Comparison of ENCODE assay signal across 8 cellular contexts in the genomic region with DNA sequence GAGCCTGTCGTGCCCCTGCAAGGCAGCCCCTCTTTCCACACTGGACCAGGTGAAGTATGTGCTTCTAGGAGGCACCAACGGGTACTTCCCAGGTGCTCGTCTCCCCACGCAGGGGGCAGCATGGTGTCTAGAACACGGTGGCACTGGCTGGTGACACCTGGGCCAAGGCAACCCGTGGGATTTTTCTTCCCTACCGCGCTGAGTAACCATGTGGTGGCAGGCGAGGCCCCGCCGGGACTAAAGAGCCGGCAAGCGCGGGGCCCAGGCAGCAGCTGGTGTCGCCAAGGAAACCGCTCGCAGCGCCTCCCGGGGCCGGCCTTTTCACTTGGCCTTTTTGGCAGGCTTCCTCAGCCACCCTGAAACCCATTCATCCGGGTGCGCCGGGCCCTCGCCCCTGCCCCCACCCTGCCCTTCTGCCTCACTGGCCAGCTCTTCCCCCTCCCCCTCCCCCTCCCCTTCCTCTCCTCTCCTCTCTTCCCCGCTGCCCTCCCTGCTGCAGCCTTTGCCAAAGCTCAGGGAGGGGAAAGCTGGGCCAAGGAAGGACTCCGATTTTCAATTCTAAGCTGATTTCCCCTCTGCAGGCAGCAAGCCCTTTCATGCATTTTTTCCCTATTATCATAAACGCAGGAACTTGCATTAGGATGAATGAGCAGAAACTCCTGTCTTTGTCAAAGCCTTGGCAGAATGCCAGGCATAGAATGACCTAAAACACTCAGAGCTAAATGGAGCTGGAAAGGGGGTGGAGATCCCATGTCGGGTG.
DNase-seq lines count a peak whose midpoint lies in the region; ATAC-seq and TF ChIP-seq lines count a peak whose summit lies in the region.

No MANE protein-coding gene starts in this region.

- peak; percentile 75 for TF ChIP-seq CTCF in HFFc6 (IDR thresholded peaks at IDR 0.05)
- peak; percentile 48 for TF ChIP-seq CTCF in cardiac muscle cell (IDR thresholded peaks at IDR 0.05; ENCODE audit: low read depth, low read length)

- H3K27me3 Mint-ChIP-seq in HFFc6 (ENCODE audit: insufficient read depth): no peaks in the 10 kb centered on the region

- H3K4me1 Mint-ChIP-seq in HFFc6 (ENCODE audit: low read depth): peaks cover 58% of the 10 kb centered on the region

- H3K4me3 ChIP-seq in cardiac muscle cell: no peak overlapping the region

- peaks cover 12% of the 10 kb centered on the region for H3K4me1 ChIP-seq in cardiac muscle cell (ENCODE audit: low read depth)

- peak overlapping the region; percentile 96 for H3K27ac Mint-ChIP-seq in HFFc6

- ATAC-seq in SK-N-SH treated with all-trans-retinoic acid at 6 μM for 48 hours: peak; percentile 87

- no peaks in the 10 kb centered on the region for H3K36me3 Mint-ChIP-seq in HFFc6 (ENCODE audit: low read depth)

- H3K27ac ChIP-seq in cardiac muscle cell: peak overlapping the region; percentile 94

- DNase-seq in GM03348 (ENCODE audit: low spot score): peak; percentile 89
- DNase-seq in HFFc6: peak; percentile 86
- DNase-seq in NCI-H1092 (lab: John Stamatoyannopoulos, UW): peak; percentile 97
- DNase-seq in activated naive CD8-positive, alpha-beta T cell treated with anti-CD3 and anti-CD28 coated beads, Interleukin-2, amount 50 U/mL, for 16 hours (ENCODE audit: low read depth, low spot score): peak; percentile 50
- peak; percentile 93 to 95 for DNase-seq in cardiac muscle cell (ENCODE audit: low read depth in 1 of 2, low spot score in 1 of 2)
- DNase-seq in posterior vena cava (ENCODE audit: low spot score): peak; percentile 95
- DNase-seq in ureter (ENCODE audit: low spot score): peak; percentile 93

- H3K4me3 Mint-ChIP-seq in HFFc6: peak overlapping the region; percentile 59

- H3K9me3 Mint-ChIP-seq in HFFc6: no peaks in the 10 kb centered on the region

- H3K36me3 ChIP-seq in cardiac muscle cell: no peaks in the 10 kb centered on the region

- no peaks in the 10 kb centered on the region for H3K27me3 ChIP-seq in cardiac muscle cell

- intact Hi-C loops in posterior vena cava (cut with DNase I): no loop called here

- no peaks in the 10 kb centered on the region for H3K9me3 ChIP-seq in cardiac muscle cell (ENCODE audit: low read depth)

TF ChIP-seq in SK-N-SH treated with all-trans-retinoic acid at 6 μM for 48 hours, 23 proteins besides CTCF, POLR2A, EP300 and RAD21 (continues in another document):
- peak; percentile 24; the same call in 1 of the 2 replicates for TF ChIP-seq TCF4 (CRISPR knock-in tag; IDR thresholded peaks at IDR 0.05; ENCODE audit: borderline replicate concordance)
- TF ChIP-seq SNAI2 (CRISPR knock-in tag; IDR thresholded peaks at IDR 0.05): no peak
- TF ChIP-seq CREB5 (CRISPR knock-in tag; IDR thresholded peaks at IDR 0.05; ENCODE audit: low read depth): no peak
- TF ChIP-seq PATZ1 (CRISPR knock-in tag; IDR thresholded peaks at IDR 0.05; ENCODE audit: borderline replicate concordance): no peak
- TF ChIP-seq BACH2 (CRISPR knock-in tag; IDR thresholded peaks at IDR 0.05; ENCODE audit: borderline replicate concordance): no peak
- TF ChIP-seq, protein P1, sequence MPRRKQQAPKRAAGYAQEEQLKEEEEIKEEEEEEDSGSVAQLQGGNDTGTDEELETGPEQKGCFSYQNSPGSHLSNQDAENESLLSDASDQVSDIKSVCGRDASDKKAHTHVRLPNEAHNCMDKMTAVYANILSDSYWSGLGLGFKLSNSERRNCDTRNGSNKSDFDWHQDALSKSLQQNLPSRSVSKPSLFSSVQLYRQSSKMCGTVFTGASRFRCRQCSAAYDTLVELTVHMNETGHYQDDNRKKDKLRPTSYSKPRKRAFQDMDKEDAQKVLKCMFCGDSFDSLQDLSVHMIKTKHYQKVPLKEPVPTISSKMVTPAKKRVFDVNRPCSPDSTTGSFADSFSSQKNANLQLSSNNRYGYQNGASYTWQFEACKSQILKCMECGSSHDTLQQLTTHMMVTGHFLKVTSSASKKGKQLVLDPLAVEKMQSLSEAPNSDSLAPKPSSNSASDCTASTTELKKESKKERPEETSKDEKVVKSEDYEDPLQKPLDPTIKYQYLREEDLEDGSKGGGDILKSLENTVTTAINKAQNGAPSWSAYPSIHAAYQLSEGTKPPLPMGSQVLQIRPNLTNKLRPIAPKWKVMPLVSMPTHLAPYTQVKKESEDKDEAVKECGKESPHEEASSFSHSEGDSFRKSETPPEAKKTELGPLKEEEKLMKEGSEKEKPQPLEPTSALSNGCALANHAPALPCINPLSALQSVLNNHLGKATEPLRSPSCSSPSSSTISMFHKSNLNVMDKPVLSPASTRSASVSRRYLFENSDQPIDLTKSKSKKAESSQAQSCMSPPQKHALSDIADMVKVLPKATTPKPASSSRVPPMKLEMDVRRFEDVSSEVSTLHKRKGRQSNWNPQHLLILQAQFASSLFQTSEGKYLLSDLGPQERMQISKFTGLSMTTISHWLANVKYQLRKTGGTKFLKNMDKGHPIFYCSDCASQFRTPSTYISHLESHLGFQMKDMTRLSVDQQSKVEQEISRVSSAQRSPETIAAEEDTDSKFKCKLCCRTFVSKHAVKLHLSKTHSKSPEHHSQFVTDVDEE (CRISPR knock-in tag; IDR thresholded peaks at IDR 0.05): peak; percentile 78
- no peak for TF ChIP-seq ARNTL (CRISPR knock-in tag; IDR thresholded peaks at IDR 0.05; ENCODE audit: borderline replicate concordance, low read depth)
- peak; percentile 67; the same call in 1 of the 2 replicates for TF ChIP-seq ZFP3 (CRISPR knock-in tag; IDR thresholded peaks at IDR 0.05)
- no peak for TF ChIP-seq ESRRG (CRISPR knock-in tag; IDR thresholded peaks at IDR 0.05)
- 0 out of 2 replicates have a peak, but pooled peaks have one; percentile 11 for TF ChIP-seq GLIS3 (CRISPR knock-in tag; IDR thresholded peaks at IDR 0.05)
- peak; percentile 52; the same call in 1 of the 2 replicates for TF ChIP-seq ZNF70 (CRISPR knock-in tag; IDR thresholded peaks at IDR 0.05)
- TF ChIP-seq CSRNP3 (CRISPR knock-in tag; IDR thresholded peaks at IDR 0.05): no peak
- no peak for TF ChIP-seq TOX (CRISPR knock-in tag; IDR thresholded peaks at IDR 0.05; ENCODE audit: borderline replicate concordance)
- TF ChIP-seq ZNF8 (CRISPR knock-in tag; IDR thresholded peaks at IDR 0.05): peak; percentile 16; the same call in 1 of the 2 replicates
- TF ChIP-seq OSR1 (CRISPR knock-in tag; IDR thresholded peaks at IDR 0.05): 0 out of 2 replicates have a peak, but pooled peaks have one; percentile 32
- peak; percentile 77; the same call in 1 of the 2 replicates for TF ChIP-seq ZNF565 (CRISPR knock-in tag; conservative IDR thresholded peaks at IDR 0.05; ENCODE audit: low read depth)
- TF ChIP-seq ZFP30 (CRISPR knock-in tag; IDR thresholded peaks at IDR 0.05): no peak
- no peak for TF ChIP-seq CSDC2 (CRISPR knock-in tag; IDR thresholded peaks at IDR 0.05)
- no peak; the same call in 1 of the 2 replicates for TF ChIP-seq ISL1 (CRISPR knock-in tag; IDR thresholded peaks at IDR 0.05)
- no peak for TF ChIP-seq RARB (CRISPR knock-in tag; IDR thresholded peaks at IDR 0.05)
